Comparison of ENCODE assay signal across 2 cellular contexts in genomic region chr4:70637239-70637920, GRCh38.
TF ChIP-seq lines count a peak whose summit lies in the region.

No MANE protein-coding gene starts in this region.

TF ChIP-seq in GM12891, 5 proteins besides CTCF, POLR2A, EP300 and RAD21 (continued from another document):
- TF ChIP-seq POU2F2 (IDR thresholded peaks at IDR 0.05; ENCODE audit: low read depth, low read length) (no peak), TAF1 (IDR thresholded peaks at IDR 0.05; ENCODE audit: low read depth, low read length) (no peak), SPI1 (IDR thresholded peaks at IDR 0.05; ENCODE audit: low read depth, low read length) (no peak), PAX5 (IDR thresholded peaks at IDR 0.05; ENCODE audit: insufficient read depth, low read length, severe bottlenecking) (no peak)

TF ChIP-seq in H1, 55 proteins besides CTCF, POLR2A, EP300 and RAD21 (continued from another document):
- TF ChIP-seq NANOG (IDR thresholded peaks at IDR 0.05; ENCODE audit: insufficient read depth, low read depth, low read length, poor library complexity, severe bottlenecking) (no peak), FOSL1 (IDR thresholded peaks at IDR 0.05; ENCODE audit: insufficient read depth, low read depth, low read length) (no peak), KDM5A (IDR thresholded peaks at IDR 0.05; ENCODE audit: low read length) (no peak), SAP30 (IDR thresholded peaks at IDR 0.05; ENCODE audit: insufficient read depth, insufficient replicate concordance, low read length) (no peak), SUZ12 (IDR thresholded peaks at IDR 0.05; ENCODE audit: low read length) (no peak), TCF12 (IDR thresholded peaks at IDR 0.05; ENCODE audit: low read depth, low read length) (no peak), JUN (IDR thresholded peaks at IDR 0.05; ENCODE audit: low read depth, low read length) (no peak), GABPA (IDR thresholded peaks at IDR 0.05; ENCODE audit: borderline replicate concordance, insufficient read depth, low read length) (no peak), CBX5 (IDR thresholded peaks at IDR 0.05; ENCODE audit: low read depth, low read length) (no peak), E2F6 (IDR thresholded peaks at IDR 0.05) (no peak), TEAD4 (IDR thresholded peaks at IDR 0.05; ENCODE audit: low read depth, low read length) (no peak), MAX (IDR thresholded peaks at IDR 0.05) (no peak), EZH2 (IDR thresholded peaks at IDR 0.05; ENCODE audit: low read depth, low read length, severe bottlenecking) (no peak), CTBP2 (IDR thresholded peaks at IDR 0.05; ENCODE audit: borderline replicate concordance, insufficient read depth, insufficient read length, low read length) (no peak), POLR2AphosphoS5 (IDR thresholded peaks at IDR 0.05; ENCODE audit: low read depth, low read length) (no peak), TAF1 (IDR thresholded peaks at IDR 0.05; ENCODE audit: low read depth, low read length) (no peak), CHD7 (IDR thresholded peaks at IDR 0.05; ENCODE audit: insufficient replicate concordance, low read length) (no peak), BACH1 (IDR thresholded peaks at IDR 0.05; ENCODE audit: low read length) (no peak)
